In genomic region chr4:70704333-70705145, GRCh38 we compare ENCODE assay signal across 8 cellular contexts. TPM values are rescaled to one million over a fixed set of nuclear protein-coding genes. Genes with fewer than 3 reads are reported as not detected.
DNase-seq lines count a peak whose midpoint lies in the region; ATAC-seq and TF ChIP-seq lines count a peak whose summit lies in the region.

No MANE protein-coding gene starts in this region.

- DNase-seq in Calu3, result peak; percentile 76
- DNase-seq in activated T-cell treated with anti-CD3 and anti-CD28 coated beads, Interleukin-2, amount 50 U/mL, for 48 hours, result peak; percentile 62 to 70
- peak; percentile 82 for DNase-seq in stomach

- H3K27me3 ChIP-seq in OCI-LY3 (ENCODE audit: low read depth, low read length) (no peaks in the 10 kb centered on the region), esophagus (ENCODE audit: control insufficient read depth in 1 of 2, insufficient read depth in 2 of 2, low read length in 2 of 2) (no peaks in the 10 kb centered on the region), mucosa of stomach (ENCODE audit: control insufficient read depth, insufficient read depth, low read length) (no peaks in the 10 kb centered on the region), stomach (no peaks in the 10 kb centered on the region)

- peaks cover 22% of the 10 kb centered on the region for H3K36me3 Mint-ChIP-seq in Calu3 (ENCODE audit: insufficient read depth, unreplicated experiment)

- H2AFZ ChIP-seq in OCI-LY3 (ENCODE audit: low read depth, low read length), result peak overlapping the region; percentile 73; the same call in 1 of the 2 replicates

- peak overlapping the region; percentile 86 for H3K4me2 ChIP-seq in OCI-LY3 (ENCODE audit: low read length)

- H3K27ac ChIP-seq in OCI-LY3 (ENCODE audit: low read length), result peak overlapping the region; percentile 88
- peak overlapping the region; percentile 92 to 99 for H3K27ac ChIP-seq in esophagus (ENCODE audit: low read depth in 2 of 2, low read length in 1 of 2)
- peak overlapping the region; percentile 95 to 98 (median 97) for H3K27ac ChIP-seq in stomach

- H4K20me1 ChIP-seq in OCI-LY3 (ENCODE audit: insufficient read depth, low read length), result no peaks in the 10 kb centered on the region

- H3K79me2 ChIP-seq in OCI-LY3 (ENCODE audit: low read length), result peaks cover 38% of the 10 kb centered on the region

- no peaks in the 10 kb centered on the region for H3K9me3 Mint-ChIP-seq in Calu3 (ENCODE audit: low read depth, unreplicated experiment)

- TF ChIP-seq CTCF in Calu3 (IDR thresholded peaks at IDR 0.05; ENCODE audit: unreplicated experiment), result peak; percentile 23
- TF ChIP-seq CTCF in OCI-LY3 (IDR thresholded peaks at IDR 0.05; ENCODE audit: low read depth, low read length), result peak; percentile 55
- TF ChIP-seq CTCF in stomach (IDR thresholded peaks at IDR 0.05), result peak in 4 of 7 experiments; percentile 19 to 66 (median 39)

- 0 to 1% methylated on average over 60 to 86 of the region's 86 CpGs for WGBS in esophagus, 2 donors
- WGBS in stomach, 5 donors, result 0 to 1% (median 1%) methylated on average over 49 to 86 of the region's 86 CpGs

- H3K36me3 ChIP-seq in OCI-LY3 (replicated peaks; ENCODE audit: low read depth, low read length), result no peaks in the 10 kb centered on the region
- H3K36me3 ChIP-seq in esophagus (ENCODE audit: control insufficient read depth in 2 of 2, insufficient read depth in 2 of 2, low read length in 1 of 2), result no peaks in the 10 kb centered on the region
- no peaks in the 10 kb centered on the region for H3K36me3 ChIP-seq in mucosa of stomach (ENCODE audit: control insufficient read depth, insufficient read depth, low read length)
- no peaks in the 10 kb centered on the region for H3K36me3 ChIP-seq in stomach

- H3K9me3 ChIP-seq in OCI-LY3 (ENCODE audit: insufficient read depth, low read length) (no peaks in the 10 kb centered on the region), esophagus (ENCODE audit: control insufficient read depth in 2 of 2, insufficient read depth in 1 of 2, low read depth in 1 of 2, low read length in 1 of 2) (no peaks in the 10 kb centered on the region), mucosa of stomach (ENCODE audit: control insufficient read depth, low read length) (no peaks in the 10 kb centered on the region), stomach (no peaks in the 10 kb centered on the region)

- peak overlapping the region; percentile 93 for H3K4me3 Mint-ChIP-seq in Calu3 (ENCODE audit: low read depth, unreplicated experiment)

- ATAC-seq in GM19467 (IDR thresholded peaks at IDR 0.05; ENCODE audit: unreplicated experiment) (peak; percentile 63), HG03575 (IDR thresholded peaks at IDR 0.05; ENCODE audit: extremely low read depth, insufficient number of reproducible peaks, low FRiP score, unreplicated experiment) (peak; percentile 15)

- H3K27me3 Mint-ChIP-seq in Calu3 (ENCODE audit: unreplicated experiment), result no peaks in the 10 kb centered on the region

- no peaks in the 10 kb centered on the region for H3K4me1 Mint-ChIP-seq in Calu3 (ENCODE audit: low read depth, unreplicated experiment)

- intact Hi-C loops in Calu3 (cut with micrococcal nuclease; ENCODE audit: unreplicated experiment) (loop anchor here (10.0 kb wide), 1 partner anchor 130 kb away; the partner anchor contains the start of gene GRSF1), stomach (cut with DNase I; ENCODE audit: low total_unique reads) (no loop called here)

- peak overlapping the region; percentile 87 for H3K27ac Mint-ChIP-seq in Calu3 (ENCODE audit: unreplicated experiment)

- CTCF ChIA-PET in Calu3 (lab: Charles Lee), result interaction anchor here (1.2 kb wide), 1 partner anchor 52 kb away, joined by 4 read pairs; no protein-coding TSS in a partner anchor

- no peak for TF ChIP-seq POLR2A in stomach (IDR thresholded peaks at IDR 0.05)

- H3K4me1 ChIP-seq in OCI-LY3 (ENCODE audit: low read length) (peaks cover 26% of the 10 kb centered on the region), esophagus (ENCODE audit: control insufficient read depth in 2 of 2, insufficient read depth in 2 of 2, low read length in 1 of 2) (peaks cover 0 to 2% of the 10 kb centered on the region in 2 donors), mucosa of stomach (ENCODE audit: control insufficient read depth, insufficient read depth, low read length) (peaks cover 13% of the 10 kb centered on the region), stomach (peaks cover 15 to 44% (median 30%) of the 10 kb centered on the region in 4 donors)

- BruUV-seq in Calu3 (replicated peaks; lab: Mats Ljungman, UMichigan), result no TSS peak

- peak overlapping the region; percentile 89 for H3K4me3 ChIP-seq in OCI-LY3 (ENCODE audit: low read length)
- H3K4me3 ChIP-seq in esophagus (ENCODE audit: low read depth in 1 of 2, low read length in 2 of 2), result peak overlapping the region; percentile 80 to 91
- peak overlapping the region; percentile 57 for H3K4me3 ChIP-seq in mucosa of stomach (ENCODE audit: low read length)
- H3K4me3 ChIP-seq in stomach, result peak overlapping the region; percentile 59 to 98 (median 88)

- H3K9ac ChIP-seq in OCI-LY3 (ENCODE audit: low read length) (peak overlapping the region; percentile 82), mucosa of stomach (ENCODE audit: low read length) (peak overlapping the region; percentile 83)

- no peak for TF ChIP-seq EP300 in stomach (IDR thresholded peaks at IDR 0.05)

RNA-seq across cellular contexts. Expression of gene UTP3, which starts 16.2 kb away (rescaled TPM):
- total RNA-seq in Calu3 (2022) (22.2 and 24.2 TPM in 2 replicates), stomach (10 to 100 TPM; 11.3 to 22.2 (median 17.5) TPM)
- polyA plus RNA-seq in esophagus (10 to 100 TPM; 19.9 to 24.2 TPM), stomach (10 to 100 TPM; 16.3 to 20.7 (median 19.5) TPM)

RNA-seq across cellular contexts. Expression of gene RUFY3, which starts 17.2 kb away (rescaled TPM):
- total RNA-seq in Calu3 (2022) (25.8 and 33.0 TPM in 2 replicates), stomach (100 to 1,000 TPM in 2 of 5 donors, 10 to 100 TPM in 3; 39.7 to 120 (median 94.5) TPM)
- polyA plus RNA-seq in esophagus (10 to 100 TPM; 19.4 to 25.1 TPM), stomach (10 to 100 TPM; 13.2 to 20.4 (median 14.4) TPM)

RNA-seq across cellular contexts. Expression of gene JCHAIN, which starts 38.2 kb away (rescaled TPM):
- total RNA-seq in Calu3 (2022) (not detected in 2 replicates), stomach (100 to 1,000 TPM in 1 of 5 donors, 10 to 100 TPM in 3, 1 to 10 TPM in 1; 5.5 to 284 (median 25.0) TPM)
- polyA plus RNA-seq in esophagus (1 to 10 TPM; 4.2 to 5.4 TPM), stomach (100 to 1,000 TPM in 2 of 3 donors, 10 to 100 TPM in 1; 49.4 to 167 (median 136) TPM)

Comparison
In these comparisons a context has a peak if more than half of its experiments do, and no peak if none do; other contexts are left out.
1. Peak in every context shown above with its lines: DNase-seq, ATAC-seq, H3K4me3 ChIP-seq and H3K27ac ChIP-seq.